Comparison of ENCODE assay signal across 9 cellular contexts in the genomic region with DNA sequence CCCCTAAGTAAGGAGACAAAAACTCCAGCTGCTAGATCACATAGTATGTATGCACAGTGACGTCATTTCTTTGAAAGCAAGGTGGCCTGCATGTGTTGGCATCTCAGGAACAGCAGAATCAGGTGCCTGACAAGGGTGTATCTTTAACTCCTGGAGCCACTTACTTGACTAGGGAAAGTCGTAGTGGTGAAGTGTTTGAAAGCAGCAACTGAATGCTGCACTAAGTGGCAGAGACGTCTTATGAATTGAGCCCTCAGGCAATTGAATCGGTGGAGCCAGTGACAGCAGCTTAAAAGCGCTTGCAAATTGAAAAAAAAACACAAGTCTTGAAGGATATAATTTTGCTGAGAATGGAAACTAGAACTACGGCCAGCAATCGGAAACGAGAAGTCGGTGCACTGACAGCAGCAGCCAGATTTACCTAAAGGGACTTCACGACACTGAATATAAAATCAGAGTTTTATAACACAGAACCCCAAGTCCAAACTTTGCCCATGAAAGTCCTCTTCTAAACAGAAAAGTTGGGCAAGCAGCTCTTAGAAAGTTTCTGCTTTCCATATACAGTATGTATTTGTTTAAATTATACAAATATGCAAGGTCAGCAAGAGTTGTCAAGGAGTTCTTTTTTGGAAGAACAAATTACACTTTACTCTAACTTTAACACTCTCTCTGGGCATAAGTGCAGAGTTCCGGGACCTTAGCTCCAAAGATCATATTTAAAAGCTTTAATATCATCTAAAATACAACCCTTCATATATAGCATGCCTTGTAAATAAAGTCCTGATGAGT. TPM values are rescaled to one million over a fixed set of nuclear protein-coding genes. Genes with fewer than 3 reads are reported as not detected.
DNase-seq lines count a peak whose midpoint lies in the region; ATAC-seq, FAIRE-seq and TF ChIP-seq lines count a peak whose summit lies in the region.
"Had no signal": no experiment of that assay in that cellular context is flagged by ENCODE, and none has a peak within 500 bp of the region (broad histone marks: within the 10 kb centered on the region; RNA-seq: fewer than 3 reads in every experiment).

No MANE protein-coding gene starts in this region.

- peaks cover 16% of the 10 kb centered on the region for H3K4me1 Mint-ChIP-seq in progenitor cell of endocrine pancreas (ENCODE audit: low read depth)

- TF ChIP-seq POLR2A in stomach (IDR thresholded peaks at IDR 0.05) (no peak), H54 (IDR thresholded peaks at IDR 0.05; ENCODE audit: low read depth, low read length) (no peak)

- H3K4me3 ChIP-seq in stomach, result peak overlapping the region; percentile 13 to 34 (median 26)

- 28 to 40% (median 35%) methylated on average over 11 of the region's 11 CpGs for WGBS in stomach, 5 donors

- peaks cover 5% of the 10 kb centered on the region for H3K9me3 Mint-ChIP-seq in progenitor cell of endocrine pancreas (ENCODE audit: low read depth)

- peak overlapping the region in 3 of 5 donors; percentile 42 to 67 (median 51) for H3K27ac ChIP-seq in stomach

- DNase-seq in MV-4-11 (lab: John Stamatoyannopoulos, UW) (peak; percentile 57), foreskin melanocyte (peak; percentile 35), stomach (no peak), H54 (ENCODE audit: insufficient read length, low spot score) (no peak), progenitor cell of endocrine pancreas (ENCODE audit: low spot score, unreplicated experiment) (no peak)
- DNase-seq in stimulated activated CD4-positive, alpha-beta T cell treated with anti-CD3 and anti-CD28 coated beads, Interleukin-4, amount 100 ng/mL, for 4 hours, result no peak

- ATAC-seq in GM18499 (IDR thresholded peaks at IDR 0.05; ENCODE audit: insufficient read depth, unreplicated experiment), result peak; percentile 15
- ATAC-seq in GM21723 (IDR thresholded peaks at IDR 0.05; ENCODE audit: unreplicated experiment), result peak; percentile 39

- TF ChIP-seq EP300 in stomach (IDR thresholded peaks at IDR 0.05), result no peak

- H3K4me1 ChIP-seq in stomach, result peaks cover 0 to 42% (median 29%) of the 10 kb centered on the region in 4 donors

- no peaks in the 10 kb centered on the region for H3K36me3 Mint-ChIP-seq in progenitor cell of endocrine pancreas (ENCODE audit: insufficient read depth)

- no peak overlapping the region for H3K4me3 Mint-ChIP-seq in progenitor cell of endocrine pancreas (ENCODE audit: low read depth)

- no peak overlapping the region for H3K27ac Mint-ChIP-seq in progenitor cell of endocrine pancreas

- FAIRE-seq in H54 (lab: Jason Lieb, UNC), result no peak
- FAIRE-seq: endothelial cell of umbilical vein had no signal

- TF ChIP-seq CTCF in stomach (IDR thresholded peaks at IDR 0.05), result no peak
- no peak for TF ChIP-seq CTCF in progenitor cell of endocrine pancreas (IDR thresholded peaks at IDR 0.05; ENCODE audit: unreplicated experiment)

- H3K9me3 ChIP-seq in stomach, result no peaks in the 10 kb centered on the region

- H3K27me3 Mint-ChIP-seq in progenitor cell of endocrine pancreas, result no peaks in the 10 kb centered on the region

- intact Hi-C loops in stomach (cut with DNase I; ENCODE audit: low total_unique reads), result no loop called here

- no peaks in the 10 kb centered on the region for H3K36me3 ChIP-seq in stomach

- H3K27me3 ChIP-seq in stomach, result peaks cover 0 to 4% (median 0%) of the 10 kb centered on the region in 3 donors

RNA-seq across cellular contexts. Expression of gene IGF1, which starts 1.1 kb away (rescaled TPM):
- total RNA-seq in stomach, result 10 to 100 TPM in 3 of 5 donors, 1 to 10 TPM in 1, under 1 TPM in 1; 0.89 to 14.5 (median 10.1) TPM
- polyA plus RNA-seq in stomach, result 10 to 100 TPM in 2 of 3 donors, 1 to 10 TPM in 1; 4.0 to 10.9 (median 10.2) TPM
- 0.57 and 1.6 TPM in 2 replicates for total RNA-seq in progenitor cell of endocrine pancreas
- total RNA-seq: endothelial cell of umbilical vein had no signal

Comparison
In these comparisons a context has a peak if more than half of its experiments do, and no peak if none do; other contexts are left out.
1. DNase-seq: peak in MV-4-11 (single experiment) and foreskin melanocyte (single experiment); none in stomach (single experiment), stimulated activated CD4-positive, alpha-beta T cell treated with anti-CD3 and anti-CD28 coated beads, Interleukin-4, amount 100 ng/mL, for 4 hours (0 of 2), H54 (single experiment) and progenitor cell of endocrine pancreas (single experiment).